ENCODE assay signal across 20 cellular contexts in the genomic region with DNA sequence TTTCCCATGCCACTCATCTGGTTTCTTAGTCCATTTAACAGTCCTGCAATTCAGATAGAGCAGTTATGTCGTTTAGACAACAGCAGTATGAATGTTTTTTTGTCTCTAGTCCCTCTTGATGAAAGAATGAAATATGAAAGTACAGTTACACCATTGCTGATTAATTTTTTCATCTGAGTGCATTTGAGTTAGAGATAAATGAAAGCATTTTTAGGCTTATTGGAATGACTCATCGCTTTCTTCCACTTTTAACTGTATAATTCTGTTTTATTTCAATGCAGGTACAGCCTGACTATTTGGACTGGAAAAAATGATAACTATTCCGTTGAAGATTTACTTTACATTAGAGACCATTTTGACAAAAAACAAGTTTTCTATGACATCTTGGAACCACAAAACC. TPM values are rescaled to one million over a fixed set of nuclear protein-coding genes. Genes with fewer than 3 reads are reported as not detected.
A peak's percentile ranks its signal among the peaks of the same experiment; 100 is the strongest.
DNase-seq lines count a peak whose midpoint lies in the region; ATAC-seq, FAIRE-seq and TF ChIP-seq lines count a peak whose summit lies in the region.
"Had no signal": no experiment of that assay in that cellular context is flagged by ENCODE, and none has a peak within 500 bp of the region (broad histone marks: within the 10 kb centered on the region; RNA-seq: fewer than 3 reads in every experiment).

No MANE protein-coding gene starts in this region.

- H3K9me3 ChIP-seq in small intestine (ENCODE audit: control insufficient read depth, low read depth) (no peaks in the 10 kb centered on the region), heart left ventricle (peaks cover 0 to 9% (median 0%) of the 10 kb centered on the region in 12 donors)

- H3K27ac Mint-ChIP-seq in activated CD4-positive, alpha-beta T cell treated with anti-CD3 and anti-CD28 coated beads for 36 hours, result no peak overlapping the region
- H3K27ac Mint-ChIP-seq in activated CD4-positive, alpha-beta T cell treated with anti-CD3 and anti-CD28 coated beads, Interleukin-2, amount 10 ng/mL, durations not matched to agents 7 days and 5 days, result no peak overlapping the region
- peak overlapping the region; percentile 43 for H3K27ac Mint-ChIP-seq in activated naive CD8-positive, alpha-beta T cell treated with anti-CD3 and anti-CD28 coated beads for 36 hours
- H3K27ac Mint-ChIP-seq: CD8-positive, alpha-beta T cell; GM23338 had no signal

- no peak overlapping the region for H3K4me3 Mint-ChIP-seq in activated CD4-positive, alpha-beta T cell treated with anti-CD3 and anti-CD28 coated beads for 36 hours
- no peak overlapping the region for H3K4me3 Mint-ChIP-seq in activated CD4-positive, alpha-beta T cell treated with anti-CD3 and anti-CD28 coated beads, Interleukin-2, amount 10 ng/mL, durations not matched to agents 7 days and 5 days
- no peak overlapping the region for H3K4me3 Mint-ChIP-seq in activated naive CD8-positive, alpha-beta T cell treated with anti-CD3 and anti-CD28 coated beads for 36 hours
- H3K4me3 Mint-ChIP-seq: CD8-positive, alpha-beta T cell; GM23338 had no signal

- H3K27me3 ChIP-seq in small intestine (ENCODE audit: control insufficient read depth in 2 of 2, insufficient read depth in 2 of 2, low read length in 2 of 2) (no peaks in the 10 kb centered on the region), heart left ventricle (no peaks in the 10 kb centered on the region)

- H3K9me3 Mint-ChIP-seq in activated CD4-positive, alpha-beta T cell treated with anti-CD3 and anti-CD28 coated beads for 36 hours (ENCODE audit: low read depth), result no peaks in the 10 kb centered on the region
- H3K9me3 Mint-ChIP-seq in activated CD4-positive, alpha-beta T cell treated with anti-CD3 and anti-CD28 coated beads, Interleukin-2, amount 10 ng/mL, durations not matched to agents 7 days and 5 days, result no peaks in the 10 kb centered on the region
- peaks cover 2% of the 10 kb centered on the region for H3K9me3 Mint-ChIP-seq in activated naive CD8-positive, alpha-beta T cell treated with anti-CD3 and anti-CD28 coated beads for 36 hours
- H3K9me3 Mint-ChIP-seq: CD8-positive, alpha-beta T cell; GM23338 had no signal

- peak; percentile 73 for ATAC-seq in activated CD4-positive, alpha-beta T cell treated with anti-CD3 and anti-CD28 coated beads for 36 hours
- ATAC-seq in HG02571 (IDR thresholded peaks at IDR 0.05; ENCODE audit: unreplicated experiment) (no peak), heart left ventricle (no peak)
- ATAC-seq: CD8-positive, alpha-beta T cell; GM23338 had no signal

- FAIRE-seq in small intestine (lab: Jason Lieb, UNC), result no peak
- FAIRE-seq: GM12891 had no signal

- no peaks in the 10 kb centered on the region for H3K36me3 Mint-ChIP-seq in activated CD4-positive, alpha-beta T cell treated with anti-CD3 and anti-CD28 coated beads for 36 hours (ENCODE audit: low read depth)
- H3K36me3 Mint-ChIP-seq in activated CD4-positive, alpha-beta T cell treated with anti-CD3 and anti-CD28 coated beads, Interleukin-2, amount 10 ng/mL, durations not matched to agents 7 days and 5 days (ENCODE audit: low read depth), result no peaks in the 10 kb centered on the region
- H3K36me3 Mint-ChIP-seq in activated naive CD8-positive, alpha-beta T cell treated with anti-CD3 and anti-CD28 coated beads for 36 hours, result no peaks in the 10 kb centered on the region
- H3K36me3 Mint-ChIP-seq: CD8-positive, alpha-beta T cell had no signal

- CTCF ChIA-PET in activated CD4-positive, alpha-beta T cell treated with anti-CD3 and anti-CD28 coated beads for 36 hours (lab: Charles Lee), result interaction anchor here (1.1 kb wide), 1 partner anchor 8 kb away, joined by 3 read pairs; no protein-coding TSS in a partner anchor
- CTCF ChIA-PET in activated CD4-positive, alpha-beta T cell treated with anti-CD3 and anti-CD28 coated beads, Interleukin-2, amount 10 ng/mL, durations not matched to agents 7 days and 5 days (lab: Charles Lee), result no interaction called here

- 56 to 68% (median 57%) methylated on average over 3 of the region's 3 CpGs for WGBS in small intestine, 3 donors
- WGBS in heart left ventricle, 4 donors, result 60 to 68% (median 63%) methylated on average over 3 of the region's 3 CpGs

- H3K4me1 ChIP-seq in small intestine (ENCODE audit: control insufficient read depth in 2 of 2, insufficient read depth in 1 of 2, low read depth in 1 of 2, low read length in 1 of 2) (no peaks in the 10 kb centered on the region), heart left ventricle (no peaks in the 10 kb centered on the region)

- no peaks in the 10 kb centered on the region for H3K27me3 Mint-ChIP-seq in activated CD4-positive, alpha-beta T cell treated with anti-CD3 and anti-CD28 coated beads for 36 hours
- peaks cover 2% of the 10 kb centered on the region for H3K27me3 Mint-ChIP-seq in activated CD4-positive, alpha-beta T cell treated with anti-CD3 and anti-CD28 coated beads, Interleukin-2, amount 10 ng/mL, durations not matched to agents 7 days and 5 days
- no peaks in the 10 kb centered on the region for H3K27me3 Mint-ChIP-seq in activated naive CD8-positive, alpha-beta T cell treated with anti-CD3 and anti-CD28 coated beads for 36 hours

- H3K4me1 Mint-ChIP-seq in activated CD4-positive, alpha-beta T cell treated with anti-CD3 and anti-CD28 coated beads for 36 hours, result peaks cover 10% of the 10 kb centered on the region
- peaks cover 5% of the 10 kb centered on the region for H3K4me1 Mint-ChIP-seq in activated CD4-positive, alpha-beta T cell treated with anti-CD3 and anti-CD28 coated beads, Interleukin-2, amount 10 ng/mL, durations not matched to agents 7 days and 5 days
- H3K4me1 Mint-ChIP-seq in activated naive CD8-positive, alpha-beta T cell treated with anti-CD3 and anti-CD28 coated beads for 36 hours, result peaks cover 17% of the 10 kb centered on the region
- H3K4me1 Mint-ChIP-seq: GM23338 had no signal

- no peak for TF ChIP-seq CTCF in heart left ventricle (IDR thresholded peaks at IDR 0.05)

- intact Hi-C loops in activated CD4-positive, alpha-beta T cell treated with anti-CD3 and anti-CD28 coated beads for 36 hours (cut with DNase I, micrococcal nuclease), result no loop called here
- intact Hi-C loops in heart left ventricle (cut with DNase I), result no loop called here

- H3K36me3 ChIP-seq in small intestine (ENCODE audit: control insufficient read depth in 2 of 2, insufficient read depth in 2 of 2, low read length in 2 of 2) (no peaks in the 10 kb centered on the region), heart left ventricle (no peaks in the 10 kb centered on the region)

- no peak for TF ChIP-seq POLR2A in heart left ventricle (IDR thresholded peaks at IDR 0.05)

- POLR2A ChIA-PET in activated CD4-positive, alpha-beta T cell treated with anti-CD3 and anti-CD28 coated beads for 36 hours (lab: Charles Lee), result no interaction called here
- POLR2A ChIA-PET in activated CD4-positive, alpha-beta T cell treated with anti-CD3 and anti-CD28 coated beads, Interleukin-2, amount 10 ng/mL, durations not matched to agents 7 days and 5 days (lab: Charles Lee), result no interaction called here

- H3K27ac ChIP-seq in small intestine (ENCODE audit: low read depth in 1 of 2, low read length in 1 of 2) (no peak overlapping the region), heart left ventricle (no peak overlapping the region)
- H3K27ac ChIP-seq: RWPE1 had no signal

- H3K4me3 ChIP-seq in small intestine (ENCODE audit: low read depth in 1 of 2, low read length in 2 of 2) (no peak overlapping the region), heart left ventricle (no peak overlapping the region)
- H3K4me3 ChIP-seq: GM23338 had no signal

- DNase-seq in activated CD4-positive, alpha-beta T cell treated with anti-CD3 and anti-CD28 coated beads for 36 hours, result no peak
- no peak for DNase-seq in activated CD4-positive, alpha-beta T cell treated with anti-CD3 and anti-CD28 coated beads, Interleukin-2, amount 10 ng/mL, durations not matched to agents 7 days and 5 days
- DNase-seq in M059J (ENCODE audit: low read depth) (peak; percentile 3), iris pigment epithelial cell (ENCODE audit: low read depth) (peak; percentile 4), small intestine (no peak), heart left ventricle (no peak)
- no peak for DNase-seq in activated naive CD8-positive, alpha-beta T cell treated with anti-CD3 and anti-CD28 coated beads for 36 hours
- DNase-seq: 8988T; CD8-positive, alpha-beta T cell; GDM1; KG1; NCI-H1092; NCI-H2227 treated with DMSO at 0.1 percent for 48 hours; NCI-H524 had no signal

RNA-seq across cellular contexts. Expression of a gene that starts 28.7 kb away (rescaled TPM):
- under 1 TPM in 1 of 2 experiments, not detected in 1; 0.07 TPM for total RNA-seq in activated CD4-positive, alpha-beta T cell treated with anti-CD3 and anti-CD28 coated beads for 36 hours
- total RNA-seq in activated CD4-positive, alpha-beta T cell treated with anti-CD3 and anti-CD28 coated beads, Interleukin-2, amount 10 ng/mL, durations not matched to agents 7 days and 5 days, result not detected
- not detected in 2 replicates for total RNA-seq in M059J (2014; rRNA removed; shearing (Covaris generic))
- total RNA-seq in activated naive CD8-positive, alpha-beta T cell treated with anti-CD3 and anti-CD28 coated beads for 36 hours, result not detected
- polyA plus RNA-seq in small intestine (not detected), heart left ventricle (not detected)
- under 1 TPM in 1 of 9 donors, not detected in 8; 0.09 TPM for total RNA-seq in heart left ventricle
- total RNA-seq: CD8-positive, alpha-beta T cell; MCF 10A had no signal
- polyA plus RNA-seq: BJ had no signal

RNA-seq across cellular contexts. Expression of a gene that starts 53.5 kb away (rescaled TPM):
- total RNA-seq in activated CD4-positive, alpha-beta T cell treated with anti-CD3 and anti-CD28 coated beads for 36 hours, result under 1 TPM; 0.63 to 0.75 TPM
- total RNA-seq in activated CD4-positive, alpha-beta T cell treated with anti-CD3 and anti-CD28 coated beads, Interleukin-2, amount 10 ng/mL, durations not matched to agents 7 days and 5 days, result under 1 TPM; 0.15 to 0.52 TPM
- total RNA-seq in M059J (2014; rRNA removed; shearing (Covaris generic)), result 1.6 TPM in 1 of 2 replicates, not detected in the other
- under 1 TPM; 0.30 to 0.35 TPM for total RNA-seq in activated naive CD8-positive, alpha-beta T cell treated with anti-CD3 and anti-CD28 coated beads for 36 hours
- polyA plus RNA-seq in small intestine, result 1 to 10 TPM in 1 of 3 donors, under 1 TPM in 1, not detected in 1; 0.73 to 1.1 TPM
- total RNA-seq in heart left ventricle, result 1 to 10 TPM; 1.2 to 2.3 (median 1.7) TPM
- polyA plus RNA-seq in heart left ventricle, result 1 to 10 TPM in 1 of 2 donors, under 1 TPM in 1; 0.27 to 1.1 TPM
- total RNA-seq: GM23338 had no signal

Comparison
In these comparisons a context has a peak if more than half of its experiments do, and no peak if none do; other contexts are left out.
1. DNase-seq: peak in M059J (single experiment) and iris pigment epithelial cell (single experiment); none in activated CD4-positive, alpha-beta T cell treated with anti-CD3 and anti-CD28 coated beads for 36 hours (single experiment), activated CD4-positive, alpha-beta T cell treated with anti-CD3 and anti-CD28 coated beads, Interleukin-2, amount 10 ng/mL, durations not matched to agents 7 days and 5 days (single experiment), activated naive CD8-positive, alpha-beta T cell treated with anti-CD3 and anti-CD28 coated beads for 36 hours (single experiment), small intestine (single experiment) and heart left ventricle (0 of 5).